Comparison of ENCODE assay signal across 23 cellular contexts in genomic region chr1:3075666-3076387, GRCh38. TPM values are rescaled to one million over a fixed set of nuclear protein-coding genes. Genes with fewer than 3 reads are reported as not detected.
DNase-seq lines count a peak whose midpoint lies in the region; FAIRE-seq and TF ChIP-seq lines count a peak whose summit lies in the region.
"Had no signal": no experiment of that assay in that cellular context is flagged by ENCODE, and none has a peak within 500 bp of the region (broad histone marks: within the 10 kb centered on the region; RNA-seq: fewer than 3 reads in every experiment).

No MANE protein-coding gene starts in this region.

- no peak overlapping the region for H3K27ac Mint-ChIP-seq in glutamatergic neuron (ENCODE audit: unreplicated experiment)
- H3K27ac Mint-ChIP-seq: CD8-positive, alpha-beta T cell; GM23338 had no signal

- no peaks in the 10 kb centered on the region for H3K9me3 ChIP-seq in small intestine (ENCODE audit: control insufficient read depth, low read depth)
- H3K9me3 ChIP-seq: BLaER1 had no signal

- H3K36me3 ChIP-seq in small intestine (ENCODE audit: control insufficient read depth in 2 of 2, insufficient read depth in 2 of 2, low read length in 2 of 2), result no peaks in the 10 kb centered on the region
- H3K36me3 ChIP-seq: BLaER1 had no signal

- peak overlapping the region; percentile 35 for H3K27ac ChIP-seq in angular gyrus (ENCODE audit: low read depth, low read length)
- H3K27ac ChIP-seq in small intestine (ENCODE audit: low read depth in 1 of 2, low read length in 1 of 2), result no peak overlapping the region
- H3K27ac ChIP-seq: BLaER1 had no signal

- no peak overlapping the region for H3K4me3 Mint-ChIP-seq in glutamatergic neuron (ENCODE audit: unreplicated experiment)
- H3K4me3 Mint-ChIP-seq: CD8-positive, alpha-beta T cell; GM23338 had no signal

- no peak for FAIRE-seq in small intestine (lab: Jason Lieb, UNC)
- FAIRE-seq: A204.1, D721Med, G401.6, GM18507 had no signal

- DNase-seq in DMS79 (lab: John Stamatoyannopoulos, UW) (peak; percentile 58), glutamatergic neuron (peak; percentile 16), small intestine (peak; percentile 17), NCI-H510A treated with DMSO at 0.1 percent for 48 hours (lab: John Stamatoyannopoulos, UW) (no peak)
- DNase-seq in NK-92 treated with Interleukin-12 subunit alpha and Interleukin-12 subunit beta, amount 100 ng/mL, for 24 hours (lab: John Stamatoyannopoulos, UW), result no peak
- no peak for DNase-seq in stimulated activated CD4-positive, alpha-beta T cell treated with anti-CD3 and anti-CD28 coated beads, Interleukin-2, amount 100 ng/mL, for 48 hours
- no peak for DNase-seq in activated CD4-positive, alpha-beta T cell treated with anti-CD3 and anti-CD28 coated beads for 48 hours
- DNase-seq: CD8-positive, alpha-beta T cell; DND-41; KBM-7; NCI-H1436; NCI-H2029; NCI-H2171; NCI-H446; NCI-H748 treated with DMSO at 0.1 percent for 48 hours; PC-3 had no signal

- H3K9me3 Mint-ChIP-seq in glutamatergic neuron (ENCODE audit: unreplicated experiment), result no peaks in the 10 kb centered on the region
- H3K9me3 Mint-ChIP-seq: CD8-positive, alpha-beta T cell; GM23338 had no signal

- H3K4me1 Mint-ChIP-seq in glutamatergic neuron (ENCODE audit: low read depth, unreplicated experiment), result peaks cover 3% of the 10 kb centered on the region

- no peak for TF ChIP-seq CTCF in glutamatergic neuron (IDR thresholded peaks at IDR 0.05; ENCODE audit: partially characterized antibody, unreplicated experiment)

- H3K4me3 ChIP-seq in small intestine (ENCODE audit: low read depth in 1 of 2, low read length in 2 of 2), result no peak overlapping the region
- H3K4me3 ChIP-seq: BLaER1, GM23338 had no signal

- H3K4me1 ChIP-seq in small intestine (ENCODE audit: control insufficient read depth in 2 of 2, insufficient read depth in 1 of 2, low read depth in 1 of 2, low read length in 1 of 2), result no peaks in the 10 kb centered on the region
- H3K4me1 ChIP-seq: BLaER1 had no signal

- no peaks in the 10 kb centered on the region for H3K36me3 Mint-ChIP-seq in glutamatergic neuron (ENCODE audit: unreplicated experiment)
- H3K36me3 Mint-ChIP-seq: CD8-positive, alpha-beta T cell had no signal

- peaks cover 13% of the 10 kb centered on the region for H3K27me3 Mint-ChIP-seq in glutamatergic neuron (ENCODE audit: unreplicated experiment)

- peaks cover 0 to 16% of the 10 kb centered on the region in 2 donors for H3K27me3 ChIP-seq in small intestine (ENCODE audit: control insufficient read depth in 2 of 2, insufficient read depth in 2 of 2, low read length in 2 of 2)

- 68 to 83% (median 74%) methylated on average over 37 of the region's 37 CpGs for WGBS in small intestine, 3 donors

RNA-seq across cellular contexts. Expression of gene PRDM16, which starts 6.8 kb away (rescaled TPM):
- 0.07 TPM for total RNA-seq in glutamatergic neuron (ENCODE audit: unreplicated experiment)
- 10 to 100 TPM in 1 of 3 donors, 1 to 10 TPM in 2; 5.4 to 11.4 (median 6.0) TPM for polyA plus RNA-seq in small intestine
- total RNA-seq: CD8-positive, alpha-beta T cell had no signal

RNA-seq across cellular contexts. Expression of gene ACTRT2, which starts 54.6 kb away (rescaled TPM):
- total RNA-seq in glutamatergic neuron (ENCODE audit: unreplicated experiment), result not detected
- not detected for polyA plus RNA-seq in small intestine
- total RNA-seq: CD8-positive, alpha-beta T cell; GM23338; PC-3 had no signal
- polyA plus RNA-seq: GM23338 had no signal

Comparison
In these comparisons a context has a peak if more than half of its experiments do, and no peak if none do; other contexts are left out.
1. DNase-seq: peak in DMS79 (single experiment), glutamatergic neuron (single experiment) and small intestine (single experiment); none in NK-92 treated with Interleukin-12 subunit alpha and Interleukin-12 subunit beta, amount 100 ng/mL, for 24 hours (single experiment), NCI-H510A treated with DMSO at 0.1 percent for 48 hours (single experiment), stimulated activated CD4-positive, alpha-beta T cell treated with anti-CD3 and anti-CD28 coated beads, Interleukin-2, amount 100 ng/mL, for 48 hours (0 of 2) and activated CD4-positive, alpha-beta T cell treated with anti-CD3 and anti-CD28 coated beads for 48 hours (single experiment).